In genomic region chr7:31648288-31648687, GRCh38 we compare ENCODE assay signal across 11 cellular contexts. TPM values are rescaled to one million over a fixed set of nuclear protein-coding genes. Genes with fewer than 3 reads are reported as not detected.
DNase-seq lines count a peak whose midpoint lies in the region; FAIRE-seq and TF ChIP-seq lines count a peak whose summit lies in the region.
"Had no signal": no experiment of that assay in that cellular context is flagged by ENCODE, and none has a peak within 500 bp of the region (broad histone marks: within the 10 kb centered on the region; RNA-seq: fewer than 3 reads in every experiment).

No MANE protein-coding gene starts in this region.

- H3K79me2 ChIP-seq in OCI-LY3 (ENCODE audit: low read length) = no peaks in the 10 kb centered on the region
- H3K79me2 ChIP-seq in hepatocyte = no peaks in the 10 kb centered on the region

- H3K4me1 ChIP-seq in OCI-LY3 (ENCODE audit: low read length) = no peaks in the 10 kb centered on the region
- no peaks in the 10 kb centered on the region for H3K4me1 ChIP-seq in hepatocyte (ENCODE audit: insufficient read depth)

- H4K20me1 ChIP-seq in OCI-LY3 (ENCODE audit: insufficient read depth, low read length) = no peaks in the 10 kb centered on the region
- no peaks in the 10 kb centered on the region for H4K20me1 ChIP-seq in hepatocyte (ENCODE audit: insufficient read depth, poor library complexity, severe bottlenecking)

- WGBS in hepatocyte (ENCODE audit: low lambda C conversion rate, missing lambda C conversion rate) = 96% methylated on average over 1 of the region's 1 CpG

- 0 out of 2 replicates have a peak, but pooled peaks have one; percentile 13 for TF ChIP-seq CTCF in OCI-LY3 (IDR thresholded peaks at IDR 0.05; ENCODE audit: low read depth, low read length)
- TF ChIP-seq CTCF in hepatocyte (IDR thresholded peaks at IDR 0.05; ENCODE audit: poor library complexity) = peak; percentile 42

- H3K36me3 ChIP-seq in OCI-LY3 (replicated peaks; ENCODE audit: low read depth, low read length) = no peaks in the 10 kb centered on the region
- no peaks in the 10 kb centered on the region for H3K36me3 ChIP-seq in hepatocyte (replicated peaks; ENCODE audit: insufficient read depth, low read depth)

- H2AFZ ChIP-seq in OCI-LY3 (ENCODE audit: low read depth, low read length) (no peak overlapping the region), hepatocyte (no peak overlapping the region)

- no peaks in the 10 kb centered on the region for H3K9me2 ChIP-seq in hepatocyte (replicated peaks; ENCODE audit: insufficient read depth)

- no peak overlapping the region for H3K27ac ChIP-seq in OCI-LY3 (ENCODE audit: low read length)
- H3K27ac ChIP-seq in hepatocyte = no peak overlapping the region

- FAIRE-seq in A204.1 (lab: Jason Lieb, UNC) = peak; percentile 3

- H3K27me3 ChIP-seq in OCI-LY3 (ENCODE audit: low read depth, low read length) (no peaks in the 10 kb centered on the region), hepatocyte (no peaks in the 10 kb centered on the region)

- H3K4me3 ChIP-seq in OCI-LY3 (ENCODE audit: low read length) (no peak overlapping the region), hepatocyte (no peak overlapping the region)

- no peak overlapping the region for H3K9ac ChIP-seq in OCI-LY3 (ENCODE audit: low read length)

- H3K4me2 ChIP-seq in OCI-LY3 (ENCODE audit: low read length) = no peak overlapping the region
- no peak overlapping the region for H3K4me2 ChIP-seq in hepatocyte

- DNase-seq in DMS53 treated with DMSO at 0.1 percent for 48 hours (lab: John Stamatoyannopoulos, UW; ENCODE audit: unreplicated experiment) = peak; percentile 28
- no peak for DNase-seq in hepatocyte (ENCODE audit: low spot score)
- no peak for DNase-seq in foreskin melanocyte
- no peak for DNase-seq in HCEC 1CT
- DNase-seq in hepatic stellate cell (ENCODE audit: low spot score) = no peak
- DNase-seq in SIG-M5 (lab: John Stamatoyannopoulos, UW) = no peak
- DNase-seq: activated CD8-positive, alpha-beta memory T cell treated with anti-CD3 and anti-CD28 coated beads, Interleukin-2, amount 10 ng/mL, durations not matched to agents 7 days and 5 days; central memory CD4-positive, alpha-beta T cell had no signal

- H3K9me3 ChIP-seq in OCI-LY3 (ENCODE audit: insufficient read depth, low read length) (no peaks in the 10 kb centered on the region), hepatocyte (ENCODE audit: low read depth) (no peaks in the 10 kb centered on the region)

RNA-seq across cellular contexts. Expression of gene PPP1R17, which starts 38.7 kb away (rescaled TPM):
- total RNA-seq in hepatocyte = not detected in 2 replicates
- not detected in 2 replicates for polyA plus RNA-seq in hepatocyte
- total RNA-seq: activated CD8-positive, alpha-beta memory T cell treated with anti-CD3 and anti-CD28 coated beads, Interleukin-2, amount 10 ng/mL, durations not matched to agents 7 days and 5 days; myocyte had no signal
